ENCODE assay signal across 8 cellular contexts in genomic region chr4:73836373-73837269, GRCh38. TPM values are rescaled to one million over a fixed set of nuclear protein-coding genes. Genes with fewer than 3 reads are reported as not detected.
DNase-seq lines count a peak whose midpoint lies in the region; ATAC-seq and TF ChIP-seq lines count a peak whose summit lies in the region.

TSS of gene CXCL6 (plus strand) at chr4:73836678. CDS start at chr4:73836751, 73 bp downstream.

- H3K79me2 ChIP-seq in MM.1S (ENCODE audit: low read length) = no peaks in the 10 kb centered on the region

- TF ChIP-seq POLR2A in esophagus squamous epithelium (IDR thresholded peaks at IDR 0.05) = no peak

- H3K9me2 ChIP-seq in MM.1S (replicated peaks; ENCODE audit: insufficient read depth, low read length) = no peaks in the 10 kb centered on the region

- H3K27ac ChIP-seq in AG04450 (ENCODE audit: low read depth, low read length) (no peak within 1 kb of the TSS), MM.1S (ENCODE audit: low read length) (no peak within 1 kb of the TSS), esophagus squamous epithelium (peak within 1 kb of the TSS in 1 of 4 donors; percentile 25)

- no peaks in the 10 kb centered on the region for H3K4me1 Mint-ChIP-seq in natural killer cell treated with Interleukin-12 subunit alpha and Interleukin-12 subunit beta and Interleukin-15 and Interleukin-18, amount 100 ng/mL, for 72 hours (ENCODE audit: low read depth in 2 of 2)

- DNase-seq in AG04450 (ENCODE audit: low read depth, low spot score) (no peak), MM.1S (no peak), esophagus squamous epithelium (lab: John Stamatoyannopoulos, UW) (no peak), HPDE6-E6E7 (ENCODE audit: extremely low spot score) (no peak)
- no peak for DNase-seq in natural killer cell treated with Interleukin-12 subunit alpha and Interleukin-12 subunit beta and Interleukin-15 and Interleukin-18, amount 100 ng/mL, for 72 hours (ENCODE audit: low spot score)

- H3K27ac Mint-ChIP-seq in natural killer cell treated with Interleukin-12 subunit alpha and Interleukin-12 subunit beta and Interleukin-15 and Interleukin-18, amount 100 ng/mL, for 72 hours = no peak within 1 kb of the TSS

- peak within 1 kb of the TSS; percentile 27 for H3K4me3 Mint-ChIP-seq in natural killer cell treated with Interleukin-12 subunit alpha and Interleukin-12 subunit beta and Interleukin-15 and Interleukin-18, amount 100 ng/mL, for 72 hours

- 10% methylated on average over 19 to 20 of the region's 41 CpGs for WGBS in esophagus squamous epithelium, 2 donors

- H3K9me3 Mint-ChIP-seq in natural killer cell treated with Interleukin-12 subunit alpha and Interleukin-12 subunit beta and Interleukin-15 and Interleukin-18, amount 100 ng/mL, for 72 hours = no peaks in the 10 kb centered on the region

- no peak within 1 kb of the TSS for H3K9ac ChIP-seq in MM.1S (ENCODE audit: low read length)

- TF ChIP-seq CTCF in AG04450 (IDR thresholded peaks at IDR 0.05; ENCODE audit: low read depth, low read length) (no peak), MM.1S (IDR thresholded peaks at IDR 0.05; ENCODE audit: low read length) (no peak), esophagus squamous epithelium (IDR thresholded peaks at IDR 0.05) (no peak)

- POLR2A ChIA-PET in AG04450 (lab: Yijun Ruan, JAX) = interaction anchor here (1.1 kb wide), 1 partner anchor 55 kb away, joined by 3 read pairs; no protein-coding TSS in a partner anchor

- no peaks in the 10 kb centered on the region for H3F3A ChIP-seq in MM.1S (ENCODE audit: insufficient read depth, low read length)

- H3K27me3 Mint-ChIP-seq in natural killer cell treated with Interleukin-12 subunit alpha and Interleukin-12 subunit beta and Interleukin-15 and Interleukin-18, amount 100 ng/mL, for 72 hours = peaks cover 8% of the 10 kb centered on the region in 2 donors

- H4K20me1 ChIP-seq in MM.1S (ENCODE audit: insufficient read depth, low read length) = no peaks in the 10 kb centered on the region

- H3K9me3 ChIP-seq in AG04450 (ENCODE audit: control insufficient read depth, insufficient read depth, low read length) = no peaks in the 10 kb centered on the region
- no peaks in the 10 kb centered on the region for H3K9me3 ChIP-seq in MM.1S (replicated peaks; ENCODE audit: insufficient read depth, low read length)
- no peaks in the 10 kb centered on the region for H3K9me3 ChIP-seq in esophagus squamous epithelium

- H3K4me1 ChIP-seq in MM.1S (ENCODE audit: low read length) (no peaks in the 10 kb centered on the region), esophagus squamous epithelium (peaks cover 0 to 17% (median 4%) of the 10 kb centered on the region in 3 donors)

- H3K4me3 ChIP-seq in AG04450 (ENCODE audit: low read depth, low read length) (peak within 1 kb of the TSS; percentile 54), MM.1S (ENCODE audit: low read length) (no peak within 1 kb of the TSS), esophagus squamous epithelium (peak within 1 kb of the TSS; percentile 31 to 58 (median 42))

- ATAC-seq in natural killer cell treated with Interleukin-12 subunit alpha and Interleukin-12 subunit beta and Interleukin-15 and Interleukin-18, amount 100 ng/mL, for 72 hours = no peak
- ATAC-seq in HG03108 (IDR thresholded peaks at IDR 0.05; ENCODE audit: unreplicated experiment) = no peak
- no peak for ATAC-seq in GM19397 (IDR thresholded peaks at IDR 0.05; ENCODE audit: unreplicated experiment)
- no peak for ATAC-seq in GM18861 (IDR thresholded peaks at IDR 0.05; ENCODE audit: unreplicated experiment)

- H3K27me3 ChIP-seq in AG04450 (ENCODE audit: control insufficient read depth, insufficient read depth, low read length) (no peaks in the 10 kb centered on the region), MM.1S (replicated peaks; ENCODE audit: insufficient read depth, low read length) (no peaks in the 10 kb centered on the region), esophagus squamous epithelium (peaks cover 0 to 31% (median 0%) of the 10 kb centered on the region in 4 donors)

- intact Hi-C loops in esophagus squamous epithelium (cut with DNase I) = no loop called here

- H3K36me3 Mint-ChIP-seq in natural killer cell treated with Interleukin-12 subunit alpha and Interleukin-12 subunit beta and Interleukin-15 and Interleukin-18, amount 100 ng/mL, for 72 hours = peaks cover 7% of the 10 kb centered on the region

- no peaks in the 10 kb centered on the region for H3K36me3 ChIP-seq in MM.1S (replicated peaks; ENCODE audit: insufficient read depth, low read length)
- H3K36me3 ChIP-seq in esophagus squamous epithelium = no peaks in the 10 kb centered on the region

- H2AFZ ChIP-seq in MM.1S (ENCODE audit: low read length) = 0 out of 2 replicates have a peak within 1 kb of the TSS, but pooled peaks have one; percentile 17

- CTCF ChIA-PET in AG04450 (lab: Charles Lee) = interaction anchor here (1.4 kb wide), 1 partner anchor 107 kb away, joined by 3 read pairs; no protein-coding TSS in a partner anchor

- H3K4me2 ChIP-seq in MM.1S (ENCODE audit: low read depth, low read length) = no peak within 1 kb of the TSS

RNA-seq across cellular contexts. Expression of gene CXCL6, which starts in this region (rescaled TPM):
- polyA plus RNA-seq in AG04450 (2011; rRNA removed) = 0.43 and 0.57 TPM in 2 replicates
- polyA minus RNA-seq in AG04450 (2011; rRNA and poly(A)+ RNA removed) = not detected in 2 replicates
- 10 to 100 TPM in 1 of 4 donors, 1 to 10 TPM in 1, under 1 TPM in 1, not detected in 1; 0.57 to 10.1 (median 9.4) TPM for total RNA-seq in esophagus squamous epithelium
- total RNA-seq in natural killer cell treated with Interleukin-12 subunit alpha and Interleukin-12 subunit beta and Interleukin-15 and Interleukin-18, amount 100 ng/mL, for 72 hours = not detected
